8 cellular contexts compared by ENCODE assay signal in genomic region chr6:157568702-157569101, GRCh38.
"Had no signal": no experiment of that assay in that cellular context is flagged by ENCODE, and none has a peak within 500 bp of the region (broad histone marks: within the 10 kb centered on the region; RNA-seq: fewer than 3 reads in every experiment).

No MANE protein-coding gene starts in this region.

- H3K4me3 Mint-ChIP-seq: HFFc6 had no signal

- H3K36me3 ChIP-seq: HAP-1 had no signal

- H3K9ac ChIP-seq: GM23248 had no signal

- H3K27ac ChIP-seq: GM23248, HL-60 had no signal

- H3K4me3 ChIP-seq: GM23248, HAP-1 had no signal

- H3K36me3 Mint-ChIP-seq: IgD-negative memory B cell had no signal

- H3K27me3 Mint-ChIP-seq: IgD-negative memory B cell had no signal

- H3K27ac Mint-ChIP-seq: HFFc6 had no signal

- DNase-seq: GM23248, GOT3, H7, HFFc6, KBM-7 had no signal

- H3K9me3 Mint-ChIP-seq: HFFc6, IgD-negative memory B cell had no signal

- H2AFZ ChIP-seq: GM23248 had no signal
